In the genomic region with DNA sequence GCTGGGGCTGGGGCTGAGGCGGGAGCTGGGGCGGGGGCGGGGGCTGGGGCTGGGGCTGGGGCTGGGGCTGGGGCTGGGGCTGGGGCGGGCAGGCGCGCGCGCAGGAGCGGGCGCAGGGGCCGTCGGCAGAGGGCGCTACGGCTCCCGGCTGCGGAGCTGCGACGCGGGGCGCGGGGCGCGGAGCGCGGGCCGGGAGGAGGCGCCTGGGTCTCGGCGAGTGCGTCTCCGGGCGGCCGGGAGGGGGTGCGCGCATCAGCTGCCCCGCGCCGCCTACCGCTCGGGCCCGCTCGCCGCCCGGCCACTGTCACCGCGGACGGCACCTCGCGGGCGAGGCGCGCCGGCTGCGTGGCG, we compare ENCODE assay signal across 8 cellular contexts. TPM values are rescaled to one million over a fixed set of nuclear protein-coding genes. Genes with fewer than 3 reads are reported as not detected.
DNase-seq lines count a peak whose midpoint lies in the region; ATAC-seq and TF ChIP-seq lines count a peak whose summit lies in the region.

No MANE protein-coding gene starts in this region.

- ATAC-seq in GM21825 (IDR thresholded peaks at IDR 0.05; ENCODE audit: unreplicated experiment), result peak; percentile 64

- peak; percentile 22 for TF ChIP-seq CTCF in fibroblast of villous mesenchyme (IDR thresholded peaks at IDR 0.05; ENCODE audit: insufficient read depth, low read depth, low read length)

- no peak overlapping the region for H3K4me3 ChIP-seq in fibroblast of villous mesenchyme (ENCODE audit: low read depth, low read length)

- peak; percentile 90 for DNase-seq in D341Med (ENCODE audit: low spot score)
- DNase-seq in NCI-H510A treated with DMSO at 0.1 percent for 48 hours (lab: John Stamatoyannopoulos, UW), result peak; percentile 38
- DNase-seq in activated T-cell treated with anti-CD3 and anti-CD28 coated beads, Interleukin-2, amount 50 U/mL, for 48 hours, result peak; percentile 64 to 73
- DNase-seq in fibroblast of villous mesenchyme (ENCODE audit: low read depth), result peak; percentile 49
- DNase-seq in occipital lobe (lab: John Stamatoyannopoulos, UW), result peak; percentile 19
- DNase-seq in NCI-H446 (lab: John Stamatoyannopoulos, UW), result no peak
- no peak for DNase-seq in GDM1 (lab: John Stamatoyannopoulos, UW)

RNA-seq across cellular contexts. Expression of gene MTUS2, which starts 0.4 kb away (rescaled TPM):
- total RNA-seq in fibroblast of villous mesenchyme (0.32 and 1.3 TPM in 2 replicates), occipital lobe (3.6 TPM)

Comparison
In these comparisons a context has a peak if more than half of its experiments do, and no peak if none do; other contexts are left out.
1. DNase-seq: peak in D341Med (single experiment), NCI-H510A treated with DMSO at 0.1 percent for 48 hours (single experiment), activated T-cell treated with anti-CD3 and anti-CD28 coated beads, Interleukin-2, amount 50 U/mL, for 48 hours (2 of 2), fibroblast of villous mesenchyme (single experiment) and occipital lobe (single experiment); none in NCI-H446 (0 of 2) and GDM1 (single experiment).